Comparison of ENCODE assay signal across 17 cellular contexts in the genomic region with DNA sequence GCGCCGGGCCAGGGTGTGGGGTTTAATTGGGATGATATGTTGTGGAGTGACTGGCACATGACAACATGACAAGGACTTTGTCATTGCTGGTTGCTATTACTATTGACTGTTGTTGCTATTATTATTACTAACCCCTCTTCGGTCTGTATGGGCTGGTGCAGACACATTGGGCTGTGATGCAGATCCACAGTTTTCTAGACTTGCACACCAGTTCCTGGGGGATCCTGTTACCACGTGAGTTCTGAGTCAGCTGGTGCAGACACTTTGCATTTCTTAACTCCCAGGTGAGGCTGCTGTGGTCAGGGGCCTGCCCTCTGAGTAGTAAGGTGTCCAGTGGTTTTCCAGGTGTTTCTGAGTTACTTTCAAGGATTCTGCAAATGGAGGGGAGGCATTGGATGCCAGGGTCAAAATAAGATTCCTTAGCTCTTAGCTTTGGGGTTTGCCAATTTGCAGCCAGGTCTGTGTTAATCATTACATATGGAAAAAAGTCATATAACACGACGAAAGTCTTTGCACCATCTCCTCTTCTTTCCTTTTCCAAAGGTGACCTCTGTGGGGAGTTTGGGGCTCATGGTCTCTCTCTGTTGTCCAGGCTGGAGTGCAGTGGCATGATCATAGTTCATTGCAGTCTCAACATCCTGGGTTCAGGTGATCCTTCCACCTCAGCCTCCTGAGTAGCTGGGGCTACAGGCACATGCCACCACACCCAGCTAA. TPM values are rescaled to one million over a fixed set of nuclear protein-coding genes. Genes with fewer than 3 reads are reported as not detected.
DNase-seq lines count a peak whose midpoint lies in the region; ATAC-seq and TF ChIP-seq lines count a peak whose summit lies in the region.
"Had no signal": no experiment of that assay in that cellular context is flagged by ENCODE, and none has a peak within 500 bp of the region (broad histone marks: within the 10 kb centered on the region; RNA-seq: fewer than 3 reads in every experiment).

No MANE protein-coding gene starts in this region.

- no peak overlapping the region for H2AK5ac ChIP-seq in trophoblast cell (ENCODE audit: low read length)

- no peak overlapping the region for H3K23ac ChIP-seq in trophoblast cell (ENCODE audit: low read length)

- no peak overlapping the region for H4K91ac ChIP-seq in trophoblast cell (ENCODE audit: low read depth, low read length)

- peak overlapping the region; percentile 41 for H3K27ac Mint-ChIP-seq in activated naive CD4-positive, alpha-beta T cell treated with anti-CD3 and anti-CD28 coated beads, Interleukin-2, amount 50 U/mL, for 24 hours
- H3K27ac Mint-ChIP-seq: IgD-negative memory B cell had no signal

- no peak overlapping the region for H3K27ac ChIP-seq in foreskin keratinocyte
- no peak overlapping the region for H3K27ac ChIP-seq in trophoblast cell (ENCODE audit: low read depth, low read length)

- H4K12ac ChIP-seq in trophoblast cell (ENCODE audit: low read depth, low read length): no peak overlapping the region

- no peak overlapping the region for H3K4me2 ChIP-seq in trophoblast cell (ENCODE audit: low read length)

- H3K79me2 ChIP-seq in trophoblast cell (ENCODE audit: control insufficient read depth, insufficient read depth, low read length, poor library complexity): peaks cover 15% of the 10 kb centered on the region

- no CpG with 5 or more reads among the region's 6 CpGs for WGBS in trophoblast cell (ENCODE audit: extremely low coverage, insufficient coverage, insufficient read length)

- no peak overlapping the region for H3K4me3 ChIP-seq in trophoblast cell (ENCODE audit: low read depth, low read length)

- no peak overlapping the region for H2AFZ ChIP-seq in trophoblast cell (ENCODE audit: insufficient read depth, low read length, poor library complexity)

- no peaks in the 10 kb centered on the region for H3K9me3 ChIP-seq in trophoblast cell (ENCODE audit: insufficient read depth, low read depth, low read length)

- H3K4me1 Mint-ChIP-seq in activated naive CD4-positive, alpha-beta T cell treated with anti-CD3 and anti-CD28 coated beads, Interleukin-2, amount 50 U/mL, for 24 hours: peaks cover 63% of the 10 kb centered on the region

- no peak overlapping the region for H4K8ac ChIP-seq in trophoblast cell (ENCODE audit: low read depth, low read length)

- H3K9ac ChIP-seq in trophoblast cell (ENCODE audit: low read length): no peak overlapping the region

- no peak overlapping the region for H3K4me3 Mint-ChIP-seq in activated naive CD4-positive, alpha-beta T cell treated with anti-CD3 and anti-CD28 coated beads, Interleukin-2, amount 50 U/mL, for 24 hours
- H3K4me3 Mint-ChIP-seq: CD14-positive monocyte had no signal

- H3K9me3 Mint-ChIP-seq in activated naive CD4-positive, alpha-beta T cell treated with anti-CD3 and anti-CD28 coated beads, Interleukin-2, amount 50 U/mL, for 24 hours: no peaks in the 10 kb centered on the region
- H3K9me3 Mint-ChIP-seq: IgD-negative memory B cell had no signal

- peaks cover 15% of the 10 kb centered on the region for H3K79me1 ChIP-seq in trophoblast cell (ENCODE audit: low read length)

- H3K4me1 ChIP-seq in foreskin keratinocyte (peaks cover 5% of the 10 kb centered on the region), trophoblast cell (ENCODE audit: control insufficient read depth in 1 of 2, insufficient read depth in 2 of 2, low read length in 2 of 2) (peaks cover 19 to 31% of the 10 kb centered on the region in 2 experiments)

- no peak overlapping the region for H2BK120ac ChIP-seq in trophoblast cell (ENCODE audit: insufficient read depth, low read length, poor library complexity)

- TF ChIP-seq CTCF in foreskin keratinocyte (conservative IDR thresholded peaks at IDR 0.05): no peak

- no peaks in the 10 kb centered on the region for H3K27me3 Mint-ChIP-seq in activated naive CD4-positive, alpha-beta T cell treated with anti-CD3 and anti-CD28 coated beads, Interleukin-2, amount 50 U/mL, for 24 hours
- H3K27me3 Mint-ChIP-seq: IgD-negative memory B cell had no signal

- DNase-seq in activated naive CD4-positive, alpha-beta T cell (lab: John Stamatoyannopoulos, UW): no peak
- DNase-seq in SW480 (ENCODE audit: low spot score): peak; percentile 30
- peak; percentile 37 to 39 for DNase-seq in foreskin keratinocyte
- DNase-seq in trophoblast cell: no peak
- DNase-seq in Kasumi-1 (lab: John Stamatoyannopoulos, UW): no peak
- DNase-seq: 8988T, DMS53, MV-4-11, NCI-H1417 treated with DMSO at 0.1 percent for 48 hours, NCI-H2081, NCI-H510A treated with DMSO at 0.1 percent for 48 hours had no signal

- no peaks in the 10 kb centered on the region for H3K27me3 ChIP-seq in foreskin keratinocyte
- H3K27me3 ChIP-seq in trophoblast cell (ENCODE audit: insufficient read depth, low read length): no peaks in the 10 kb centered on the region

- ATAC-seq in foreskin keratinocyte (peak; percentile 34), esophagus mucosa (no peak), GM21447 (IDR thresholded peaks at IDR 0.05; ENCODE audit: unreplicated experiment) (no peak)

- peak overlapping the region; percentile 82 for H3K4ac ChIP-seq in trophoblast cell (ENCODE audit: low read depth, low read length)

- peaks cover 3% of the 10 kb centered on the region for H3K36me3 Mint-ChIP-seq in activated naive CD4-positive, alpha-beta T cell treated with anti-CD3 and anti-CD28 coated beads, Interleukin-2, amount 50 U/mL, for 24 hours

- no peak overlapping the region for H3K18ac ChIP-seq in trophoblast cell (ENCODE audit: low read length)

- H2BK12ac ChIP-seq in trophoblast cell (ENCODE audit: low read length): no peak overlapping the region

- no peak overlapping the region for H2BK5ac ChIP-seq in trophoblast cell (ENCODE audit: low read depth, low read length, poor library complexity)

- no peak overlapping the region for H3K14ac ChIP-seq in trophoblast cell (ENCODE audit: low read length)

- H3K36me3 ChIP-seq in trophoblast cell (ENCODE audit: control insufficient read depth in 1 of 2, insufficient read depth in 2 of 2, low read length in 2 of 2): peaks cover 2 to 8% of the 10 kb centered on the region in 2 experiments

RNA-seq across cellular contexts. Expression of a gene that starts 19.3 kb away (rescaled TPM):
- total RNA-seq in foreskin keratinocyte: 3.3 and 3.7 TPM in 2 replicates
- polyA plus RNA-seq in foreskin keratinocyte: 1.7 and 2.5 TPM in 2 replicates
- 16.3 and 17.4 TPM in 2 replicates for polyA plus RNA-seq in trophoblast cell (2013)
- total RNA-seq in esophagus mucosa: 7.9 TPM

RNA-seq across cellular contexts. Expression of a gene that starts 55.3 kb away (rescaled TPM):
- total RNA-seq in foreskin keratinocyte (not detected in 2 replicates), esophagus mucosa (0.08 TPM)
- not detected in 2 replicates for polyA plus RNA-seq in foreskin keratinocyte
- polyA plus RNA-seq in trophoblast cell (2013): 0.01 and 0.08 TPM in 2 replicates
- total RNA-seq: HT-29 had no signal
- polyA plus RNA-seq: CD14-positive monocyte, IgD-negative memory B cell had no signal

Comparison
In these comparisons a context has a peak if more than half of its experiments do, and no peak if none do; other contexts are left out.
1. DNase-seq: peak in SW480 (single experiment) and foreskin keratinocyte (2 of 2); none in activated naive CD4-positive, alpha-beta T cell (0 of 4), trophoblast cell (0 of 2) and Kasumi-1 (0 of 2).